ENCODE assay signal across 1 cellular context in genomic region chr16:75555707-75556512, GRCh38.
A peak's percentile ranks its signal among the peaks of the same experiment; 100 is the strongest.
TF ChIP-seq lines count a peak whose summit lies in the region.

A gene with protein sequence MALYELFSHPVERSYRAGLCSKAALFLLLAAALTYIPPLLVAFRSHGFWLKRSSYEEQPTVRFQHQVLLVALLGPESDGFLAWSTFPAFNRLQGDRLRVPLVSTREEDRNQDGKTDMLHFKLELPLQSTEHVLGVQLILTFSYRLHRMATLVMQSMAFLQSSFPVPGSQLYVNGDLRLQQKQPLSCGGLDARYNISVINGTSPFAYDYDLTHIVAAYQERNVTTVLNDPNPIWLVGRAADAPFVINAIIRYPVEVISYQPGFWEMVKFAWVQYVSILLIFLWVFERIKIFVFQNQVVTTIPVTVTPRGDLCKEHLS (minus strand): TSS chr16:75556252. CDS start chr16:75556209, 43 bp downstream.

TF ChIP-seq in HepG2, 621 proteins besides CTCF, POLR2A, EP300 and RAD21 (continued from another document and continues in another):
- TF ChIP-seq ZNF362 (CRISPR knock-in tag; IDR thresholded peaks at IDR 0.05; ENCODE audit: borderline replicate concordance) (no peak; the same call in 1 of the 2 replicates), GABPB1 (CRISPR knock-in tag; IDR thresholded peaks at IDR 0.05) (peak; percentile 77), MYC (CRISPR knock-in tag; IDR thresholded peaks at IDR 0.05; ENCODE audit: borderline replicate concordance) (peak; percentile 83), MTA1 (CRISPR knock-in tag; IDR thresholded peaks at IDR 0.05; ENCODE audit: borderline replicate concordance) (peak; percentile 83), FOXK1 (CRISPR knock-in tag; IDR thresholded peaks at IDR 0.05; ENCODE audit: borderline replicate concordance, low read depth) (no peak; the same call in 1 of the 2 replicates), TEAD3 (CRISPR knock-in tag; optimal IDR thresholded peaks at IDR 0.05; ENCODE audit: borderline replicate concordance) (peak; percentile 64), CEBPB (IDR thresholded peaks at IDR 0.05; ENCODE audit: borderline replicate concordance, low read depth, low read length) (no peak), NR0B2 (CRISPR knock-in tag; IDR thresholded peaks at IDR 0.05) (peak; percentile 92), REL (CRISPR knock-in tag; conservative IDR thresholded peaks at IDR 0.05) (peak; percentile 19; the same call in 1 of the 2 replicates), ZNF33A (CRISPR knock-in tag; IDR thresholded peaks at IDR 0.05; ENCODE audit: borderline replicate concordance) (0 out of 2 replicates have a peak, but pooled peaks have one; percentile 59), ZNF660 (CRISPR knock-in tag; IDR thresholded peaks at IDR 0.05; ENCODE audit: borderline replicate concordance, low read depth) (0 out of 2 replicates have a peak, but pooled peaks have one; percentile 39), ZNF556 (CRISPR knock-in tag; IDR thresholded peaks at IDR 0.05; ENCODE audit: borderline replicate concordance) (peak; percentile 70; the same call in 1 of the 2 replicates), ZNF639 (CRISPR knock-in tag; conservative IDR thresholded peaks at IDR 0.05) (0 out of 2 replicates have a peak, but pooled peaks have one; percentile 47), ZNF264 (CRISPR knock-in tag; IDR thresholded peaks at IDR 0.05) (no peak), SIX4 (CRISPR knock-in tag; IDR thresholded peaks at IDR 0.05) (no peak), CENPT (CRISPR knock-in tag; IDR thresholded peaks at IDR 0.05; ENCODE audit: low read depth) (peak; percentile 94; the same call in 1 of the 2 replicates), MAFK (conservative IDR thresholded peaks at IDR 0.05 in 1 of 2, IDR thresholded peaks at IDR 0.05 in 1 of 2; ENCODE audit: low read length in 2 of 2) (no peak), ZNF577 (CRISPR knock-in tag; IDR thresholded peaks at IDR 0.05; ENCODE audit: borderline replicate concordance, low read depth) (0 out of 2 replicates have a peak, but pooled peaks have one; percentile 83), BCL3 (CRISPR knock-in tag; IDR thresholded peaks at IDR 0.05) (peak; percentile 82), KMT2A (CRISPR knock-in tag; IDR thresholded peaks at IDR 0.05) (peak; percentile 50; the same call in 1 of the 2 replicates), ZNF549 (CRISPR knock-in tag; IDR thresholded peaks at IDR 0.05) (no peak), TBP (CRISPR knock-in tag; IDR thresholded peaks at IDR 0.05) (no peak), ZNF430 (CRISPR knock-in tag; IDR thresholded peaks at IDR 0.05) (0 out of 2 replicates have a peak, but pooled peaks have one; percentile 52), ZNF367 (CRISPR knock-in tag; IDR thresholded peaks at IDR 0.05; ENCODE audit: borderline replicate concordance) (no peak), TOE1 (CRISPR knock-in tag; IDR thresholded peaks at IDR 0.05) (0 out of 2 replicates have a peak, but pooled peaks have one; percentile 53), ZNF782 (CRISPR knock-in tag; IDR thresholded peaks at IDR 0.05; ENCODE audit: borderline replicate concordance) (0 out of 2 replicates have a peak, but pooled peaks have one; percentile 69), GPBP1L1 (CRISPR knock-in tag; IDR thresholded peaks at IDR 0.05) (no peak), MBD4 (IDR thresholded peaks at IDR 0.05; ENCODE audit: borderline replicate concordance, low read length) (no peak), ZNF142 (CRISPR knock-in tag; IDR thresholded peaks at IDR 0.05) (peak; percentile 23; the same call in 1 of the 2 replicates), SMC3 (IDR thresholded peaks at IDR 0.05; ENCODE audit: low read length) (no peak), ATF2 (CRISPR knock-in tag; IDR thresholded peaks at IDR 0.05) (peak; percentile 32; the same call in 1 of the 2 replicates), CEBPG (CRISPR knock-in tag; IDR thresholded peaks at IDR 0.05) (peak; percentile 35; the same call in 1 of the 2 replicates), ZNF589 (CRISPR knock-in tag; conservative IDR thresholded peaks at IDR 0.05) (no peak), FIP1L1 (IDR thresholded peaks at IDR 0.05; ENCODE audit: borderline replicate concordance, insufficient read depth, low read depth, low read length) (no peak)
- TF ChIP-seq, protein P1, sequence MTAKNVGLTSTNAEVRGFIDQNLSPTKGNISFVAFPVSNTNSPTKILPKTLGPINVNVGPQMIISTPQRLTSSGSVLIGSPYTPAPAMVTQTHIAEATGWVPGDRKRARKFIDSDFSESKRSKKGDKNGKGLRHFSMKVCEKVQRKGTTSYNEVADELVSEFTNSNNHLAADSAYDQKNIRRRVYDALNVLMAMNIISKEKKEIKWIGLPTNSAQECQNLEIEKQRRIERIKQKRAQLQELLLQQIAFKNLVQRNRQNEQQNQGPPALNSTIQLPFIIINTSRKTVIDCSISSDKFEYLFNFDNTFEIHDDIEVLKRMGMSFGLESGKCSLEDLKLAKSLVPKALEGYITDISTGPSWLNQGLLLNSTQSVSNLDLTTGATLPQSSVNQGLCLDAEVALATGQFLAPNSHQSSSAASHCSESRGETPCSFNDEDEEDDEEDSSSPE (CRISPR knock-in tag; IDR thresholded peaks at IDR 0.05): peak; percentile 44; the same call in 1 of the 2 replicates
- TF ChIP-seq, protein P2, sequence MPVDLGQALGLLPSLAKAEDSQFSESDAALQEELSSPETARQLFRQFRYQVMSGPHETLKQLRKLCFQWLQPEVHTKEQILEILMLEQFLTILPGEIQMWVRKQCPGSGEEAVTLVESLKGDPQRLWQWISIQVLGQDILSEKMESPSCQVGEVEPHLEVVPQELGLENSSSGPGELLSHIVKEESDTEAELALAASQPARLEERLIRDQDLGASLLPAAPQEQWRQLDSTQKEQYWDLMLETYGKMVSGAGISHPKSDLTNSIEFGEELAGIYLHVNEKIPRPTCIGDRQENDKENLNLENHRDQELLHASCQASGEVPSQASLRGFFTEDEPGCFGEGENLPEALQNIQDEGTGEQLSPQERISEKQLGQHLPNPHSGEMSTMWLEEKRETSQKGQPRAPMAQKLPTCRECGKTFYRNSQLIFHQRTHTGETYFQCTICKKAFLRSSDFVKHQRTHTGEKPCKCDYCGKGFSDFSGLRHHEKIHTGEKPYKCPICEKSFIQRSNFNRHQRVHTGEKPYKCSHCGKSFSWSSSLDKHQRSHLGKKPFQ (CRISPR knock-in tag; IDR thresholded peaks at IDR 0.05; ENCODE audit: insufficient replicate concordance): peak; percentile 60
- TF ChIP-seq, protein P3, sequence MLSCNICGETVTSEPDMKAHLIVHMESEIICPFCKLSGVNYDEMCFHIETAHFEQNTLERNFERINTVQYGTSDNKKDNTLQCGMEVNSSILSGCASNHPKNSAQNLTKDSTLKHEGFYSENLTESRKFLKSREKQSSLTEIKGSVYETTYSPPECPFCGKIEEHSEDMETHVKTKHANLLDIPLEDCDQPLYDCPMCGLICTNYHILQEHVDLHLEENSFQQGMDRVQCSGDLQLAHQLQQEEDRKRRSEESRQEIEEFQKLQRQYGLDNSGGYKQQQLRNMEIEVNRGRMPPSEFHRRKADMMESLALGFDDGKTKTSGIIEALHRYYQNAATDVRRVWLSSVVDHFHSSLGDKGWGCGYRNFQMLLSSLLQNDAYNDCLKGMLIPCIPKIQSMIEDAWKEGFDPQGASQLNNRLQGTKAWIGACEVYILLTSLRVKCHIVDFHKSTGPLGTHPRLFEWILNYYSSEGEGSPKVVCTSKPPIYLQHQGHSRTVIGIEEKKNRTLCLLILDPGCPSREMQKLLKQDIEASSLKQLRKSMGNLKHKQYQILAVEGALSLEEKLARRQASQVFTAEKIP (CRISPR knock-in tag; IDR thresholded peaks at IDR 0.05; ENCODE audit: borderline replicate concordance): no peak
- TF ChIP-seq, protein P4, sequence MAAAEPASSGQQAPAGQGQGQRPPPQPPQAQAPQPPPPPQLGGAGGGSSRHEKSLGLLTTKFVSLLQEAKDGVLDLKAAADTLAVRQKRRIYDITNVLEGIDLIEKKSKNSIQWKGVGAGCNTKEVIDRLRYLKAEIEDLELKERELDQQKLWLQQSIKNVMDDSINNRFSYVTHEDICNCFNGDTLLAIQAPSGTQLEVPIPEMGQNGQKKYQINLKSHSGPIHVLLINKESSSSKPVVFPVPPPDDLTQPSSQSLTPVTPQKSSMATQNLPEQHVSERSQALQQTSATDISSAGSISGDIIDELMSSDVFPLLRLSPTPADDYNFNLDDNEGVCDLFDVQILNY (CRISPR knock-in tag; conservative IDR thresholded peaks at IDR 0.05): peak; percentile 67; the same call in 1 of the 2 replicates
